In genomic region chr15:98881526-98882517, GRCh38 we compare ENCODE assay signal across 8 cellular contexts.
DNase-seq lines count a peak whose midpoint lies in the region; ATAC-seq, FAIRE-seq and TF ChIP-seq lines count a peak whose summit lies in the region.

No MANE protein-coding gene starts in this region.

- H3K9me3 Mint-ChIP-seq in activated CD8-positive, alpha-beta T cell treated with anti-CD3 and anti-CD28 coated beads, Interleukin-2, amount 10 ng/mL, durations not matched to agents 7 days and 5 days (ENCODE audit: insufficient read depth) = no peaks in the 10 kb centered on the region

- in situ Hi-C loops in transverse colon (cut with MboI; ENCODE audit: low pct_ligation_motif_present in 1 of 4, low pct_unique_long_range_greater_than_20kb in 1 of 4, low sequenced_read_pairs in 3 of 4) = loop anchor here in 2 of 4 donors (25.0 kb wide), 1 partner anchor 370 kb away; no protein-coding TSS in a partner anchor

- TF ChIP-seq CTCF in transverse colon (IDR thresholded peaks at IDR 0.05) = peak; percentile 57 to 62 (median 59)

- POLR2A ChIA-PET in activated CD8-positive, alpha-beta T cell treated with anti-CD3 and anti-CD28 coated beads, Interleukin-2, amount 10 ng/mL, durations not matched to agents 7 days and 5 days (lab: Charles Lee) = no interaction called here

- H3K36me3 ChIP-seq in transverse colon = no peaks in the 10 kb centered on the region

- intact Hi-C loops in transverse colon (cut with DNase I; ENCODE audit: low total_unique reads) = no loop called here

- peak; percentile 41 for DNase-seq in NCI-H1092 treated with DMSO at 0.1 percent for 48 hours (lab: John Stamatoyannopoulos, UW)
- DNase-seq in NCI-H1092 (lab: John Stamatoyannopoulos, UW) = no peak
- DNase-seq in NCI-H2029 (lab: John Stamatoyannopoulos, UW) = peak; percentile 18
- peak; percentile 22 for DNase-seq in activated CD8-positive, alpha-beta T cell treated with anti-CD3 and anti-CD28 coated beads, Interleukin-2, amount 10 ng/mL, durations not matched to agents 7 days and 5 days
- DNase-seq in transverse colon = no peak
- DNase-seq in stimulated activated CD4-positive, alpha-beta T cell treated with anti-CD3 and anti-CD28 coated beads, Interleukin-1b, Interleukin-23, amount 100 ng/mL, for 48 hours = no peak

- H3K27ac ChIP-seq in transverse colon = no peak overlapping the region

- no peak overlapping the region for H3K4me3 Mint-ChIP-seq in activated CD8-positive, alpha-beta T cell treated with anti-CD3 and anti-CD28 coated beads, Interleukin-2, amount 10 ng/mL, durations not matched to agents 7 days and 5 days

- H3K27ac Mint-ChIP-seq in activated CD8-positive, alpha-beta T cell treated with anti-CD3 and anti-CD28 coated beads, Interleukin-2, amount 10 ng/mL, durations not matched to agents 7 days and 5 days = no peak overlapping the region

- H3K9me3 ChIP-seq in transverse colon = no peaks in the 10 kb centered on the region

- TF ChIP-seq POLR2A in transverse colon (IDR thresholded peaks at IDR 0.05) = no peak

- H3K4me1 ChIP-seq in transverse colon = peaks cover 0 to 18% (median 5%) of the 10 kb centered on the region in 4 donors

- no peaks in the 10 kb centered on the region for H3K4me1 Mint-ChIP-seq in activated CD8-positive, alpha-beta T cell treated with anti-CD3 and anti-CD28 coated beads, Interleukin-2, amount 10 ng/mL, durations not matched to agents 7 days and 5 days (ENCODE audit: low read depth)

- no peak for TF ChIP-seq EP300 in transverse colon (IDR thresholded peaks at IDR 0.05; ENCODE audit: low read depth)

- peak; percentile 70 for FAIRE-seq in islet of Langerhans (lab: Jason Lieb, UNC)

- no peaks in the 10 kb centered on the region for H3K36me3 Mint-ChIP-seq in activated CD8-positive, alpha-beta T cell treated with anti-CD3 and anti-CD28 coated beads, Interleukin-2, amount 10 ng/mL, durations not matched to agents 7 days and 5 days (ENCODE audit: low read depth)

- H3K27me3 Mint-ChIP-seq in activated CD8-positive, alpha-beta T cell treated with anti-CD3 and anti-CD28 coated beads, Interleukin-2, amount 10 ng/mL, durations not matched to agents 7 days and 5 days (ENCODE audit: low read depth) = no peaks in the 10 kb centered on the region

- peak; percentile 59 for ATAC-seq in GM21447 (IDR thresholded peaks at IDR 0.05; ENCODE audit: unreplicated experiment)
- peak; percentile 61 for ATAC-seq in activated CD8-positive, alpha-beta T cell treated with anti-CD3 and anti-CD28 coated beads, Interleukin-2, amount 10 ng/mL, durations not matched to agents 7 days and 5 days

- 66 to 69% methylated on average over 7 to 14 of the region's 14 CpGs for WGBS in transverse colon (ENCODE audit: low coverage in 1 of 2), 2 donors

- no peaks in the 10 kb centered on the region for H3K27me3 ChIP-seq in transverse colon

- H3K4me3 ChIP-seq in transverse colon = no peak overlapping the region

- CTCF ChIA-PET in activated CD8-positive, alpha-beta T cell treated with anti-CD3 and anti-CD28 coated beads, Interleukin-2, amount 10 ng/mL, durations not matched to agents 7 days and 5 days (lab: Charles Lee) = interaction anchor here (0.7 to 4.8 kb wide), 29 partner anchors 9 to 370 kb away, joined by 3 to 33 read pairs (median 4); no protein-coding TSS in a partner anchor

Comparison
In these comparisons a context has a peak if more than half of its experiments do, and no peak if none do; other contexts are left out.
1. DNase-seq: peak in NCI-H1092 treated with DMSO at 0.1 percent for 48 hours (single experiment), NCI-H2029 (single experiment) and activated CD8-positive, alpha-beta T cell treated with anti-CD3 and anti-CD28 coated beads, Interleukin-2, amount 10 ng/mL, durations not matched to agents 7 days and 5 days (single experiment); none in NCI-H1092 (single experiment), transverse colon (single experiment) and stimulated activated CD4-positive, alpha-beta T cell treated with anti-CD3 and anti-CD28 coated beads, Interleukin-1b, Interleukin-23, amount 100 ng/mL, for 48 hours (single experiment).